Comparison of ENCODE assay signal across 13 cellular contexts in the genomic region with DNA sequence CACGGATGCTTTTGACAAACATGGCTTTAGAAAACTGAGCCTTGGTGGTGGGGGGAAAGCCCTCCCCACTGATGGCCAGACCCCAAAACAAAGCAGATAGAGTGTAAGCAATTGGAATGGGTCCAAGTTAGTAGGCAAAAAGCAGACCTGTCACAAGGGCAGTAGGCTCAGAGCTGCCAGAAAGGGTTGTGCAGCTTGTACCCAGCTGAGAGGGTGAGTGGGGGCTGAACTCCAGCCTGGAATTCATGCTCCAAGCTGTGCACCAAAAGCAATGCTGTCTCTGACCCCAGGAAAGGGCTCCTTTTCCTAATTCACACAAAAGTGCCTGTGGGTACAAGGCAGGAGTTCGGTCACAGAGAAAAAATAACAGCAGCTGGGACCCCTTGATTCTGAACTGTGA.
"Had no signal": no experiment of that assay in that cellular context is flagged by ENCODE, and none has a peak within 500 bp of the region (broad histone marks: within the 10 kb centered on the region; RNA-seq: fewer than 3 reads in every experiment).

No MANE protein-coding gene starts in this region.

- H3K4me3 ChIP-seq: dorsolateral prefrontal cortex, upper lobe of right lung had no signal

- H3K27me3 Mint-ChIP-seq: activated CD8-positive, alpha-beta memory T cell treated with anti-CD3 and anti-CD28 coated beads, Interleukin-2, amount 10 ng/mL, durations not matched to agents 7 days and 5 days; activated naive CD8-positive, alpha-beta T cell treated with anti-CD3 and anti-CD28 coated beads for 36 hours; stimulated activated naive CD8-positive, alpha-beta T cell treated with anti-CD3 and anti-CD28 coated beads, Interleukin-15, Interleukin-2, amounts not matched to agents 100 ng/mL and 50 ng/mL, for 24 hours had no signal

- H3K27ac Mint-ChIP-seq: activated CD8-positive, alpha-beta memory T cell treated with anti-CD3 and anti-CD28 coated beads, Interleukin-2, amount 10 ng/mL, durations not matched to agents 7 days and 5 days; activated naive CD8-positive, alpha-beta T cell treated with anti-CD3 and anti-CD28 coated beads for 36 hours; memory B cell; natural killer cell; stimulated activated naive CD8-positive, alpha-beta T cell treated with anti-CD3 and anti-CD28 coated beads, Interleukin-15, Interleukin-2, amounts not matched to agents 100 ng/mL and 50 ng/mL, for 24 hours had no signal

- H3K4me1 ChIP-seq: upper lobe of right lung had no signal

- ATAC-seq: activated CD4-positive, CD25-positive, alpha-beta regulatory T cell treated with anti-CD3 and anti-CD28 coated beads, Interleukin-2, amount 50 U/mL, for 24 hours; activated CD8-positive, alpha-beta memory T cell treated with anti-CD3 and anti-CD28 coated beads, Interleukin-2, amount 10 ng/mL, durations not matched to agents 7 days and 5 days; activated T-cell treated with anti-CD3 and anti-CD28 coated beads, Interleukin-2, amount 50 U/mL, for 4 hours; esophagus mucosa; left lobe of liver; natural killer cell; upper lobe of right lung had no signal

- H3K4me1 Mint-ChIP-seq: memory B cell had no signal

- H3K9me3 Mint-ChIP-seq: activated naive CD8-positive, alpha-beta T cell treated with anti-CD3 and anti-CD28 coated beads for 36 hours; activated T-cell treated with anti-CD3 and anti-CD28 coated beads, Interleukin-2, amount 50 U/mL, for 4 hours; memory B cell; natural killer cell; stimulated activated naive CD8-positive, alpha-beta T cell treated with anti-CD3 and anti-CD28 coated beads, Interleukin-15, Interleukin-2, amounts not matched to agents 100 ng/mL and 50 ng/mL, for 24 hours had no signal

- H3K27ac ChIP-seq: upper lobe of right lung had no signal

- DNase-seq: activated CD8-positive, alpha-beta memory T cell treated with anti-CD3 and anti-CD28 coated beads, Interleukin-2, amount 10 ng/mL, durations not matched to agents 7 days and 5 days; activated gamma-delta T cell; activated naive CD8-positive, alpha-beta T cell treated with anti-CD3 and anti-CD28 coated beads for 36 hours; activated T-cell treated with anti-CD3 and anti-CD28 coated beads, Interleukin-2, amount 50 U/mL, for 4 hours; dorsolateral prefrontal cortex; natural killer cell; stimulated activated CD4-positive, alpha-beta T cell treated with anti-CD3 and anti-CD28 coated beads, Interleukin-4, amount 100 ng/mL, for 24 hours; upper lobe of right lung had no signal

- H3K36me3 Mint-ChIP-seq: activated naive CD8-positive, alpha-beta T cell treated with anti-CD3 and anti-CD28 coated beads for 36 hours; memory B cell; natural killer cell had no signal

- H3K27me3 ChIP-seq: upper lobe of right lung had no signal

- H3K4me3 Mint-ChIP-seq: activated CD8-positive, alpha-beta memory T cell treated with anti-CD3 and anti-CD28 coated beads, Interleukin-2, amount 10 ng/mL, durations not matched to agents 7 days and 5 days; activated naive CD8-positive, alpha-beta T cell treated with anti-CD3 and anti-CD28 coated beads for 36 hours; activated T-cell treated with anti-CD3 and anti-CD28 coated beads, Interleukin-2, amount 50 U/mL, for 4 hours; memory B cell; natural killer cell; stimulated activated naive CD8-positive, alpha-beta T cell treated with anti-CD3 and anti-CD28 coated beads, Interleukin-15, Interleukin-2, amounts not matched to agents 100 ng/mL and 50 ng/mL, for 24 hours had no signal

- H3K36me3 ChIP-seq: upper lobe of right lung had no signal

- H3K9me3 ChIP-seq: upper lobe of right lung had no signal
